ENCODE assay signal across 17 cellular contexts in the genomic region with DNA sequence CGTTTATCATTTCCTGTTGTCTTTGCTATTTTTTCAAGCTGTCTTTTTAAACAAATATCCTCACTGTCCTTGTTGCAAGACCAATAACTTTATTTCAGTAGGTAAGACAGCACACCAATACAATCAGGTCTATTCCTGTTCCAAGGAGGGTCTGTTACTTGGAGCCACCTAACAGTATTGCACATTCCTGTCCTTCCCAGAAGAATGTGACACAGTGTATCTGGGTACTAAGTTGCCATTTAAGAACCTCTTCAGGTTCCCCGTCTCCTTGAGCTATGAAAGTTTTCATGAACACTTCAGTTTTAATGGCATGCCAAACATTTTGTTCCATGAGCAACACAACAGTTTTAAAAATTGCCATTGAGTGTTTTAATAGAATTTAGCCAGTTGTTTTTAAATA.
DNase-seq lines count a peak whose midpoint lies in the region; ATAC-seq, FAIRE-seq and TF ChIP-seq lines count a peak whose summit lies in the region.
"Had no signal": no experiment of that assay in that cellular context is flagged by ENCODE, and none has a peak within 500 bp of the region (broad histone marks: within the 10 kb centered on the region; RNA-seq: fewer than 3 reads in every experiment).

No MANE protein-coding gene starts in this region.

- H3K4me3 ChIP-seq in neuronal stem cell (ENCODE audit: low read length in 2 of 2): no peak overlapping the region
- H3K4me3 ChIP-seq in upper lobe of right lung: no peak overlapping the region
- no peak overlapping the region for H3K4me3 ChIP-seq in SJCRH30
- H3K4me3 ChIP-seq: BLaER1, GM23248 had no signal

- no CpG with 5 or more reads among the region's 2 CpGs for WGBS in neuronal stem cell (ENCODE audit: extremely low coverage in 2 of 2, insufficient read length in 2 of 2, insufficient replicate concordance in 1 of 2), 2 donors

- H4K8ac ChIP-seq in neuronal stem cell (ENCODE audit: low read depth, low read length): no peak overlapping the region

- H4K91ac ChIP-seq in neuronal stem cell (ENCODE audit: low read depth, low read length, poor library complexity): no peak overlapping the region

- POLR2A ChIA-PET in activated CD4-positive, alpha-beta T cell treated with anti-CD3 and anti-CD28 coated beads for 36 hours (lab: Charles Lee): interaction anchor here (0.7 kb wide), 1 partner anchor 332 kb away, joined by 3 read pairs; no protein-coding TSS in a partner anchor

- no peak overlapping the region for H2AK5ac ChIP-seq in neuronal stem cell (ENCODE audit: low read depth, low read length)

- H2BK15ac ChIP-seq in neuronal stem cell (ENCODE audit: low read length): no peak overlapping the region

- CTCF ChIA-PET in activated CD4-positive, alpha-beta T cell treated with anti-CD3 and anti-CD28 coated beads for 36 hours (lab: Charles Lee): interaction anchor here (2.1 kb wide), 1 partner anchor 177 kb away, joined by 6 read pairs; no protein-coding TSS in a partner anchor

- H3K9me3 ChIP-seq in neuronal stem cell (replicated peaks in 1 of 2; ENCODE audit: control insufficient read depth in 2 of 2, insufficient read depth in 1 of 2, low read depth in 1 of 2, low read length in 2 of 2) (no peaks in the 10 kb centered on the region), upper lobe of right lung (no peaks in the 10 kb centered on the region), SJCRH30 (replicated peaks) (no peaks in the 10 kb centered on the region)
- H3K9me3 ChIP-seq: BLaER1 had no signal

- no peak overlapping the region for H3K4me3 Mint-ChIP-seq in activated CD4-positive, alpha-beta T cell treated with anti-CD3 and anti-CD28 coated beads for 36 hours
- H3K4me3 Mint-ChIP-seq: CD14-positive monocyte; CD4-positive, alpha-beta memory T cell had no signal

- H3K36me3 ChIP-seq in neuronal stem cell (replicated peaks in 1 of 2; ENCODE audit: control insufficient read depth in 2 of 2, insufficient read depth in 2 of 2, low read length in 2 of 2): no peaks in the 10 kb centered on the region
- no peaks in the 10 kb centered on the region for H3K36me3 ChIP-seq in upper lobe of right lung
- no peaks in the 10 kb centered on the region for H3K36me3 ChIP-seq in SJCRH30
- H3K36me3 ChIP-seq: BLaER1 had no signal

- no peaks in the 10 kb centered on the region for H3K36me3 Mint-ChIP-seq in activated CD4-positive, alpha-beta T cell treated with anti-CD3 and anti-CD28 coated beads for 36 hours (ENCODE audit: low read depth)
- H3K36me3 Mint-ChIP-seq: CD14-positive monocyte; CD4-positive, alpha-beta memory T cell had no signal

- H3K27ac Mint-ChIP-seq in activated CD4-positive, alpha-beta T cell treated with anti-CD3 and anti-CD28 coated beads for 36 hours: no peak overlapping the region
- H3K27ac Mint-ChIP-seq: CD14-positive monocyte; CD4-positive, alpha-beta memory T cell had no signal

- H3K4me1 ChIP-seq in neuronal stem cell (ENCODE audit: control insufficient read depth in 2 of 2, insufficient read depth in 1 of 2, low read depth in 1 of 2, low read length in 2 of 2) (no peaks in the 10 kb centered on the region), upper lobe of right lung (no peaks in the 10 kb centered on the region), SJCRH30 (no peaks in the 10 kb centered on the region)
- H3K4me1 ChIP-seq: BLaER1 had no signal

- H3K79me1 ChIP-seq in neuronal stem cell (ENCODE audit: low read depth, low read length): no peaks in the 10 kb centered on the region

- H2BK120ac ChIP-seq in neuronal stem cell (ENCODE audit: low read depth, low read length): no peak overlapping the region

- no peak overlapping the region for H3K4ac ChIP-seq in neuronal stem cell (ENCODE audit: low read length)

- no peak for TF ChIP-seq CTCF in upper lobe of right lung (IDR thresholded peaks at IDR 0.05)

- FAIRE-seq in GM19239 (lab: Jason Lieb, UNC): peak; percentile 21

- H3K27me3 ChIP-seq in neuronal stem cell (ENCODE audit: control insufficient read depth in 3 of 3, insufficient read depth in 3 of 3, low read depth in 1 of 3, low read length in 3 of 3): no peaks in the 10 kb centered on the region
- H3K27me3 ChIP-seq in upper lobe of right lung: no peaks in the 10 kb centered on the region
- H3K27me3 ChIP-seq in SJCRH30: no peaks in the 10 kb centered on the region
- H3K27me3 ChIP-seq: BLaER1 had no signal

- H3K27ac ChIP-seq in neuronal stem cell (replicated peaks; ENCODE audit: low read length) (peak overlapping the region; percentile 9), upper lobe of right lung (no peak overlapping the region), SJCRH30 (no peak overlapping the region)
- H3K27ac ChIP-seq: BLaER1, GM23248, HL-60 had no signal

- DNase-seq in GM19239 (ENCODE audit: insufficient read length, low spot score) (no peak), kidney glomerular epithelial cell (lab: John Stamatoyannopoulos, UW) (peak; percentile 1), neuronal stem cell (ENCODE audit: low spot score) (no peak), upper lobe of right lung (no peak), SJCRH30 (no peak)
- no peak for DNase-seq in activated CD4-positive, alpha-beta T cell treated with anti-CD3 and anti-CD28 coated beads for 36 hours
- DNase-seq: 8988T; CD4-positive, alpha-beta memory T cell; DMS79 treated with DMSO at 0.1 percent for 48 hours; GF-D8; GM23248; HCEC 1CT; IMR-90 had no signal

- H2BK12ac ChIP-seq in neuronal stem cell (ENCODE audit: low read length): no peak overlapping the region

- H2BK5ac ChIP-seq in neuronal stem cell (ENCODE audit: low read length): no peak overlapping the region

- H2AFZ ChIP-seq in neuronal stem cell (ENCODE audit: low read length): no peak overlapping the region
- H2AFZ ChIP-seq: GM23248 had no signal

- no peaks in the 10 kb centered on the region for H3K9me3 Mint-ChIP-seq in activated CD4-positive, alpha-beta T cell treated with anti-CD3 and anti-CD28 coated beads for 36 hours (ENCODE audit: low read depth)
- H3K9me3 Mint-ChIP-seq: CD4-positive, alpha-beta memory T cell had no signal

- intact Hi-C loops in upper lobe of right lung (cut with DNase I): no loop called here
- intact Hi-C loops in activated CD4-positive, alpha-beta T cell treated with anti-CD3 and anti-CD28 coated beads for 36 hours (cut with DNase I, micrococcal nuclease): no loop called here

- H3K27me3 Mint-ChIP-seq in activated CD4-positive, alpha-beta T cell treated with anti-CD3 and anti-CD28 coated beads for 36 hours: peaks cover 5% of the 10 kb centered on the region

- no peak overlapping the region for H3K23ac ChIP-seq in neuronal stem cell (ENCODE audit: low read depth, low read length, poor library complexity)

- H3K9ac ChIP-seq in neuronal stem cell (ENCODE audit: low read depth, low read length, poor library complexity): no peak overlapping the region
- H3K9ac ChIP-seq: BLaER1, GM23248 had no signal

- no peaks in the 10 kb centered on the region for H3K4me1 Mint-ChIP-seq in activated CD4-positive, alpha-beta T cell treated with anti-CD3 and anti-CD28 coated beads for 36 hours
- H3K4me1 Mint-ChIP-seq: CD14-positive monocyte; CD4-positive, alpha-beta memory T cell had no signal

- peak; percentile 93 for ATAC-seq in upper lobe of right lung
- no peak for ATAC-seq in GM18907 (IDR thresholded peaks at IDR 0.05; ENCODE audit: unreplicated experiment)
- ATAC-seq in activated CD4-positive, alpha-beta T cell treated with anti-CD3 and anti-CD28 coated beads for 36 hours: no peak

- no peak overlapping the region for H3K14ac ChIP-seq in neuronal stem cell (ENCODE audit: low read length)

- no peak overlapping the region for H3K4me2 ChIP-seq in neuronal stem cell (ENCODE audit: insufficient read depth, low read length, poor library complexity, severe bottlenecking)
- H3K4me2 ChIP-seq: BLaER1 had no signal

- no peak overlapping the region for H3K18ac ChIP-seq in neuronal stem cell (ENCODE audit: low read length)
